Comparison of ENCODE assay signal across 11 cellular contexts in the genomic region with DNA sequence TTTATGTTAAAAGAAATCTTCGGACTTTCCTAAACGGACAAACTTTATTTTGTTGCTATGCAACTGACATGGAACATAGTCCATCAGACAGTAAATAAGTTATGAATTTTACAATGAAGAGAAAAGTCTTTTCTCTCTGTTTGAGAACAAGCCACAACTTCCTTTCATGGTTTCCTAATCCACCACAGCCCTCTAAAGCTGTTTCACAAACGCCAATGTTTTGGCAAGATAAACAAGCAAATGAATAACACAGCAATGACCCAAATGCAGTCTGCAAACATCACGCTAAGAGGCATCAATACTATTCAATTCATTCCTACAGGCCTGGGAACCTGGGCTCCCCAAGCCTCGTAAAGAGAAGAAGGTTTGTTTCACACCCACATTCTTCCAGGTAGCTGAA.
DNase-seq lines count a peak whose midpoint lies in the region; ATAC-seq, FAIRE-seq and TF ChIP-seq lines count a peak whose summit lies in the region.
"Had no signal": no experiment of that assay in that cellular context is flagged by ENCODE, and none has a peak within 500 bp of the region (broad histone marks: within the 10 kb centered on the region; RNA-seq: fewer than 3 reads in every experiment).

No MANE protein-coding gene starts in this region.

- H3K4me3 Mint-ChIP-seq in astrocyte (ENCODE audit: unreplicated experiment): no peak overlapping the region

- H3K79me2 ChIP-seq in astrocyte (ENCODE audit: insufficient read depth, low read length) (no peaks in the 10 kb centered on the region), smooth muscle cell (ENCODE audit: low read depth) (no peaks in the 10 kb centered on the region)

- H3K4me2 ChIP-seq in astrocyte (ENCODE audit: low read length) (no peak overlapping the region), smooth muscle cell (peak overlapping the region; percentile 56)

- H3F3A ChIP-seq in smooth muscle cell (ENCODE audit: low read depth): no peaks in the 10 kb centered on the region

- H3K36me3 Mint-ChIP-seq in astrocyte (ENCODE audit: low read depth, unreplicated experiment): no peaks in the 10 kb centered on the region

- H3K4me1 ChIP-seq in astrocyte (ENCODE audit: insufficient read depth, low read length): no peaks in the 10 kb centered on the region
- H3K4me1 ChIP-seq in smooth muscle cell (ENCODE audit: low read depth): peaks cover 8% of the 10 kb centered on the region

- H2AFZ ChIP-seq in astrocyte (ENCODE audit: low read depth, low read length) (no peak overlapping the region), smooth muscle cell (ENCODE audit: low read depth) (no peak overlapping the region)

- H3K4me3 ChIP-seq in astrocyte (ENCODE audit: insufficient read depth, low read depth, low read length): no peak overlapping the region
- no peak overlapping the region for H3K4me3 ChIP-seq in smooth muscle cell

- no peaks in the 10 kb centered on the region for H3K27me3 ChIP-seq in astrocyte (ENCODE audit: insufficient read depth, low read length)
- H3K27me3 ChIP-seq in smooth muscle cell (ENCODE audit: low read depth): no peaks in the 10 kb centered on the region

- no peak overlapping the region for H3K9ac ChIP-seq in astrocyte (ENCODE audit: low read length)
- H3K9ac ChIP-seq in smooth muscle cell (ENCODE audit: low read depth): no peak overlapping the region

- no peaks in the 10 kb centered on the region for H4K20me1 ChIP-seq in astrocyte (ENCODE audit: insufficient read depth, low read length)
- H4K20me1 ChIP-seq in smooth muscle cell (ENCODE audit: low read depth): no peaks in the 10 kb centered on the region

- H3K27ac ChIP-seq in astrocyte (ENCODE audit: low read depth, low read length) (no peak overlapping the region), smooth muscle cell (ENCODE audit: low read depth) (peak overlapping the region; percentile 38)

- no peaks in the 10 kb centered on the region for H3K27me3 Mint-ChIP-seq in astrocyte (ENCODE audit: low read depth, unreplicated experiment)

- intact Hi-C loops in posterior cingulate gyrus (cut with DNase I): no loop called here

- H3K36me3 ChIP-seq in astrocyte (ENCODE audit: insufficient read depth, low read length) (no peaks in the 10 kb centered on the region), smooth muscle cell (ENCODE audit: low read depth) (no peaks in the 10 kb centered on the region)

- no peaks in the 10 kb centered on the region for H3K4me1 Mint-ChIP-seq in astrocyte (ENCODE audit: low read depth, unreplicated experiment)

- H3K9me3 Mint-ChIP-seq in astrocyte (ENCODE audit: unreplicated experiment): no peaks in the 10 kb centered on the region

- no peak for TF ChIP-seq CTCF in astrocyte (IDR thresholded peaks at IDR 0.05; ENCODE audit: insufficient read depth, low read depth, low read length)
- no peak for TF ChIP-seq CTCF in smooth muscle cell (IDR thresholded peaks at IDR 0.05; ENCODE audit: borderline replicate concordance, insufficient read depth, poor library complexity, severe bottlenecking)

- ATAC-seq in HG03175 (IDR thresholded peaks at IDR 0.05; ENCODE audit: unreplicated experiment): peak; percentile 80

- H3K27ac Mint-ChIP-seq in astrocyte (ENCODE audit: unreplicated experiment): no peak overlapping the region

- no peak for FAIRE-seq in astrocyte (lab: Jason Lieb, UNC)

- peak; percentile 43 for DNase-seq in NOMO-1 treated with DMSO at 0.1 percent for 48 hours (lab: John Stamatoyannopoulos, UW; ENCODE audit: unreplicated experiment)
- DNase-seq in NOMO-1 treated with dmso at 0.1 percent for 144 hours (lab: John Stamatoyannopoulos, UW; ENCODE audit: unreplicated experiment): no peak
- DNase-seq in astrocyte (ENCODE audit: low read depth): peak; percentile 3
- no peak for DNase-seq in smooth muscle cell (lab: John Stamatoyannopoulos, UW; ENCODE audit: unreplicated experiment)
- DNase-seq in NCI-H1092 (lab: John Stamatoyannopoulos, UW): no peak
- DNase-seq in DMS 273 treated with DMSO at 0.1 percent for 48 hours (lab: John Stamatoyannopoulos, UW): no peak
- DNase-seq in posterior cingulate gyrus: no peak
- DNase-seq: activated CD4-positive, CD25-positive, alpha-beta regulatory T cell; activated naive CD4-positive, alpha-beta T cell treated with Interleukin-2 at 50 U/mL for 16 hours; Kasumi-1 had no signal

- H3K9me3 ChIP-seq in astrocyte (ENCODE audit: insufficient read depth, low read depth, low read length): no peaks in the 10 kb centered on the region
- H3K9me3 ChIP-seq in smooth muscle cell (replicated peaks; ENCODE audit: low read depth): no peaks in the 10 kb centered on the region

- WGBS in smooth muscle cell (ENCODE audit: low lambda C conversion rate): 60% methylated on average over 5 of the region's 5 CpGs

Comparison
In these comparisons a context has a peak if more than half of its experiments do, and no peak if none do; other contexts are left out.
1. DNase-seq: peak in NOMO-1 treated with DMSO at 0.1 percent for 48 hours (single experiment) and astrocyte (single experiment); none in NOMO-1 treated with dmso at 0.1 percent for 144 hours (single experiment), smooth muscle cell (single experiment), NCI-H1092 (single experiment), DMS 273 treated with DMSO at 0.1 percent for 48 hours (single experiment) and posterior cingulate gyrus (0 of 10).